In the genomic region with DNA sequence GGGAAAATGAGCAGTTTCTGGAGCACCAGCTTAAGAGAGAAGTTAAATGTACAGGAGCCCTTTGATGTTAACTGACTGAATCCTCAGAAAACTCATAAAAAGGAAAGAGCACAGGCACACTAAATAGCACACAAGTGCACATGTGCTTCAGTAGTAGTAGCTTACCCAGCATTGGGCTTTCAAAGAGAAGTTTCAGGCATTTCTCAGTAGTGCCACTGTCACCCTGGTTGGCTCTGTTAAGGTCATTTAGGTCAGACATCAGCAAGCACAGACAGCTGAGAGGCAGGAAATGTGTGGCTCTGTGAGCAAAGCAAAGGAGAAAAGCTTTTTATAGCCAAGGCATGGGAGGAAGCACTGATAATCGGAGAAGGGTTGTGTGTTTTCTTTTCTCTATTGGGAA, we compare ENCODE assay signal across 11 cellular contexts.
DNase-seq lines count a peak whose midpoint lies in the region; ATAC-seq, FAIRE-seq and TF ChIP-seq lines count a peak whose summit lies in the region.
"Had no signal": no experiment of that assay in that cellular context is flagged by ENCODE, and none has a peak within 500 bp of the region (broad histone marks: within the 10 kb centered on the region; RNA-seq: fewer than 3 reads in every experiment).

No MANE protein-coding gene starts in this region.

- peak overlapping the region; percentile 1 for H3K27ac ChIP-seq in OCI-LY7 (ENCODE audit: low read depth, low read length, poor library complexity, severe bottlenecking)
- peak overlapping the region; percentile 95 for H3K27ac ChIP-seq in cardiac muscle cell
- H3K27ac ChIP-seq in small intestine (ENCODE audit: low read depth in 1 of 2, low read length in 1 of 2): peak overlapping the region in 1 of 2 donors; percentile 45
- H3K27ac ChIP-seq: WERI-Rb-1 had no signal

- H3K27me3 ChIP-seq in cardiac muscle cell (no peaks in the 10 kb centered on the region), small intestine (ENCODE audit: control insufficient read depth in 2 of 2, insufficient read depth in 2 of 2, low read length in 2 of 2) (no peaks in the 10 kb centered on the region)

- no TSS peak for BruUV-seq in OCI-LY7 (replicated peaks; lab: Mats Ljungman, UMichigan)

- CTCF ChIA-PET in activated CD8-positive, alpha-beta memory T cell treated with anti-CD3 and anti-CD28 coated beads, Interleukin-2, amount 10 ng/mL, durations not matched to agents 7 days and 5 days (lab: Charles Lee): interaction anchor here (1.2 to 1.5 kb wide), 3 partner anchors 8 to 239 kb away, joined by 3 to 4 read pairs (median 3); no protein-coding TSS in a partner anchor
- CTCF ChIA-PET in OCI-LY7 (lab: Charles Lee; ENCODE audit: unreplicated experiment): no interaction called here

- H3K4me3 Mint-ChIP-seq in activated CD8-positive, alpha-beta memory T cell treated with anti-CD3 and anti-CD28 coated beads, Interleukin-2, amount 10 ng/mL, durations not matched to agents 7 days and 5 days: no peak overlapping the region
- H3K4me3 Mint-ChIP-seq in stimulated activated naive CD8-positive, alpha-beta T cell treated with anti-CD3 and anti-CD28 coated beads, Interleukin-15, amount 100 ng/mL, for 72 hours: peak overlapping the region; percentile 27 to 63

- no peaks in the 10 kb centered on the region for H3K79me2 ChIP-seq in OCI-LY7 (ENCODE audit: insufficient read depth, low read depth, low read length)

- peak; percentile 74 for DNase-seq in activated CD8-positive, alpha-beta memory T cell treated with anti-CD3 and anti-CD28 coated beads, Interleukin-2, amount 10 ng/mL, durations not matched to agents 7 days and 5 days
- no peak for DNase-seq in activated CD8-positive, alpha-beta memory T cell treated with anti-CD3 and anti-CD28 coated beads, Interleukin-2, amount 50 U/mL, for 48 hours
- DNase-seq in OCI-LY7 (ENCODE audit: low spot score): peak; percentile 57
- DNase-seq in cardiac muscle cell (ENCODE audit: low read depth in 1 of 2, low spot score in 1 of 2): peak; percentile 55 to 79
- DNase-seq in stimulated activated naive CD8-positive, alpha-beta T cell treated with anti-CD3 and anti-CD28 coated beads, Interleukin-15, amount 100 ng/mL, for 72 hours: peak in 1 of 2 donors; percentile 41
- no peak for DNase-seq in D721Med (ENCODE audit: insufficient read length, low spot score)
- DNase-seq in NCI-H2196 treated with DMSO at 0.1 percent for 48 hours (lab: John Stamatoyannopoulos, UW; ENCODE audit: unreplicated experiment): no peak
- no peak for DNase-seq in small intestine
- DNase-seq: NCI-H1105, WERI-Rb-1 had no signal

- TF ChIP-seq CTCF in OCI-LY7 (conservative IDR thresholded peaks at IDR 0.05; ENCODE audit: low read length) (no peak), cardiac muscle cell (IDR thresholded peaks at IDR 0.05; ENCODE audit: low read depth, low read length) (no peak), D721Med (IDR thresholded peaks at IDR 0.05; ENCODE audit: insufficient read depth, missing control alignments) (no peak)

- H2AFZ ChIP-seq in OCI-LY7 (ENCODE audit: low read length): peak overlapping the region; percentile 82

- no peaks in the 10 kb centered on the region for H3K9me2 ChIP-seq in OCI-LY7 (ENCODE audit: insufficient read depth, low read length)

- POLR2A ChIA-PET in OCI-LY7 (lab: Charles Lee): interaction anchor here (0.6 to 1.2 kb wide), 4 partner anchors 9 to 29 kb away, joined by 3 to 5 read pairs (median 4); no protein-coding TSS in a partner anchor

- no peaks in the 10 kb centered on the region for H3K27me3 Mint-ChIP-seq in activated CD8-positive, alpha-beta memory T cell treated with anti-CD3 and anti-CD28 coated beads, Interleukin-2, amount 10 ng/mL, durations not matched to agents 7 days and 5 days
- H3K27me3 Mint-ChIP-seq in stimulated activated naive CD8-positive, alpha-beta T cell treated with anti-CD3 and anti-CD28 coated beads, Interleukin-15, amount 100 ng/mL, for 72 hours: no peaks in the 10 kb centered on the region
- H3K27me3 Mint-ChIP-seq: naive thymus-derived CD4-positive, alpha-beta T cell had no signal

- intact Hi-C loops in OCI-LY7 (cut with micrococcal nuclease; ENCODE audit: unreplicated experiment): no loop called here

- H3K36me3 ChIP-seq in OCI-LY7 (ENCODE audit: insufficient read depth, low read length) (no peaks in the 10 kb centered on the region), cardiac muscle cell (no peaks in the 10 kb centered on the region), small intestine (ENCODE audit: control insufficient read depth in 2 of 2, insufficient read depth in 2 of 2, low read length in 2 of 2) (no peaks in the 10 kb centered on the region)
- H3K36me3 ChIP-seq: WERI-Rb-1 had no signal

- peaks cover 10% of the 10 kb centered on the region for H3K36me3 Mint-ChIP-seq in activated CD8-positive, alpha-beta memory T cell treated with anti-CD3 and anti-CD28 coated beads, Interleukin-2, amount 10 ng/mL, durations not matched to agents 7 days and 5 days

- peak; percentile 67 for ATAC-seq in activated CD8-positive, alpha-beta memory T cell treated with anti-CD3 and anti-CD28 coated beads, Interleukin-2, amount 10 ng/mL, durations not matched to agents 7 days and 5 days
- ATAC-seq in stimulated activated naive CD8-positive, alpha-beta T cell treated with anti-CD3 and anti-CD28 coated beads, Interleukin-15, amount 100 ng/mL, for 72 hours: peak; percentile 71
- ATAC-seq: naive thymus-derived CD4-positive, alpha-beta T cell had no signal

- no peaks in the 10 kb centered on the region for H3K9me3 ChIP-seq in OCI-LY7 (ENCODE audit: low read length)
- H3K9me3 ChIP-seq in cardiac muscle cell (ENCODE audit: low read depth): no peaks in the 10 kb centered on the region
- H3K9me3 ChIP-seq in small intestine (ENCODE audit: control insufficient read depth, low read depth): no peaks in the 10 kb centered on the region

- no peaks in the 10 kb centered on the region for H4K20me1 ChIP-seq in OCI-LY7 (ENCODE audit: insufficient read depth, low read length)

- no peaks in the 10 kb centered on the region for H3K9me3 Mint-ChIP-seq in activated CD8-positive, alpha-beta memory T cell treated with anti-CD3 and anti-CD28 coated beads, Interleukin-2, amount 10 ng/mL, durations not matched to agents 7 days and 5 days (ENCODE audit: low read depth)
- peaks cover 0 to under 1% of the 10 kb centered on the region in 2 donors for H3K9me3 Mint-ChIP-seq in stimulated activated naive CD8-positive, alpha-beta T cell treated with anti-CD3 and anti-CD28 coated beads, Interleukin-15, amount 100 ng/mL, for 72 hours

- H3K4me3 ChIP-seq in OCI-LY7 (ENCODE audit: low read depth, low read length, poor library complexity, severe bottlenecking) (no peak overlapping the region), cardiac muscle cell (no peak overlapping the region), small intestine (ENCODE audit: low read depth in 1 of 2, low read length in 2 of 2) (no peak overlapping the region)

- peaks cover 34% of the 10 kb centered on the region for H3K4me1 ChIP-seq in OCI-LY7 (ENCODE audit: insufficient read depth, low read length, poor library complexity, severe bottlenecking)
- peaks cover 39% of the 10 kb centered on the region for H3K4me1 ChIP-seq in cardiac muscle cell (ENCODE audit: low read depth)
- no peaks in the 10 kb centered on the region for H3K4me1 ChIP-seq in small intestine (ENCODE audit: control insufficient read depth in 2 of 2, insufficient read depth in 1 of 2, low read depth in 1 of 2, low read length in 1 of 2)

- H3K27ac Mint-ChIP-seq in activated CD8-positive, alpha-beta memory T cell treated with anti-CD3 and anti-CD28 coated beads, Interleukin-2, amount 10 ng/mL, durations not matched to agents 7 days and 5 days: peak overlapping the region; percentile 73
- H3K27ac Mint-ChIP-seq in stimulated activated naive CD8-positive, alpha-beta T cell treated with anti-CD3 and anti-CD28 coated beads, Interleukin-15, amount 100 ng/mL, for 72 hours: peak overlapping the region in 1 of 2 donors; percentile 92

- peak overlapping the region; percentile 38 for H3K4me2 ChIP-seq in OCI-LY7 (ENCODE audit: low read length)

- 18 to 47% (median 20%) methylated on average over 1 of the region's 1 CpG for WGBS in small intestine, 3 donors

- peaks cover 56% of the 10 kb centered on the region for H3K4me1 Mint-ChIP-seq in activated CD8-positive, alpha-beta memory T cell treated with anti-CD3 and anti-CD28 coated beads, Interleukin-2, amount 10 ng/mL, durations not matched to agents 7 days and 5 days
- peaks cover 41% of the 10 kb centered on the region for H3K4me1 Mint-ChIP-seq in stimulated activated naive CD8-positive, alpha-beta T cell treated with anti-CD3 and anti-CD28 coated beads, Interleukin-15, amount 100 ng/mL, for 72 hours

- FAIRE-seq in D721Med (lab: Jason Lieb, UNC) (no peak), small intestine (lab: Jason Lieb, UNC) (no peak)

Comparison
In these comparisons a context has a peak if more than half of its experiments do, and no peak if none do; other contexts are left out.
1. DNase-seq: peak in activated CD8-positive, alpha-beta memory T cell treated with anti-CD3 and anti-CD28 coated beads, Interleukin-2, amount 10 ng/mL, durations not matched to agents 7 days and 5 days (single experiment), OCI-LY7 (single experiment) and cardiac muscle cell (2 of 2); none in activated CD8-positive, alpha-beta memory T cell treated with anti-CD3 and anti-CD28 coated beads, Interleukin-2, amount 50 U/mL, for 48 hours (single experiment), D721Med (single experiment), NCI-H2196 treated with DMSO at 0.1 percent for 48 hours (single experiment) and small intestine (single experiment).